2 cellular contexts compared by ENCODE assay signal in the genomic region with DNA sequence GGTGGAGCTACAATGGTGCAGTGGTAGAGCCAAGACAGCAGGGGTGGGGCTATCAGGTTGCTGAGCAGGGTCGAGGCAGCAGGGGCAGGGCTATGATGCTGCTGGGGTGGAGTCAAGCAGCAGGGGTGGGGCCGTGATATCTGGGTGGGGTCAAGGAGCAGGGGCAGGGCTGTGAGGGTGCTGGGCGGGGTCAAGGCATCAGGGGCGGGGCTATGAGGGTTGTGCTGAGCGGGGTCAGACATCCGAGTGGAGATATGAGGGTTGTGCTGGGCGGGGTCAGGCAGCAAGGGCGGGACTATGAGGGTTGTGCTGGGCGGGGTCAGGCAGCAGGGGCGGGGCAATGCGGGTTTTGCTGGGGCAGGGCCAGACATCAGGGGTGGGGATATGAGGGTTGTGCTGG.
TF ChIP-seq lines count a peak whose summit lies in the region.

No MANE protein-coding gene starts in this region.

TF ChIP-seq in SK-N-SH treated with all-trans-retinoic acid at 6 μM for 48 hours, 23 proteins besides CTCF, POLR2A, EP300 and RAD21:
- TF ChIP-seq TSHZ2 (CRISPR knock-in tag; IDR thresholded peaks at IDR 0.05) (no peak), PPARA (CRISPR knock-in tag; IDR thresholded peaks at IDR 0.05; ENCODE audit: borderline replicate concordance) (no peak), OSR1 (CRISPR knock-in tag; IDR thresholded peaks at IDR 0.05) (no peak), TOX (CRISPR knock-in tag; IDR thresholded peaks at IDR 0.05; ENCODE audit: borderline replicate concordance) (no peak), ZFP30 (CRISPR knock-in tag; IDR thresholded peaks at IDR 0.05) (no peak), ESRRG (CRISPR knock-in tag; IDR thresholded peaks at IDR 0.05) (no peak), ZNF565 (CRISPR knock-in tag; conservative IDR thresholded peaks at IDR 0.05; ENCODE audit: low read depth) (no peak), GLIS3 (CRISPR knock-in tag; IDR thresholded peaks at IDR 0.05) (no peak), PATZ1 (CRISPR knock-in tag; IDR thresholded peaks at IDR 0.05; ENCODE audit: borderline replicate concordance) (no peak), CSDC2 (CRISPR knock-in tag; IDR thresholded peaks at IDR 0.05) (no peak), TCF4 (CRISPR knock-in tag; IDR thresholded peaks at IDR 0.05; ENCODE audit: borderline replicate concordance) (no peak)
- TF ChIP-seq, protein P1, sequence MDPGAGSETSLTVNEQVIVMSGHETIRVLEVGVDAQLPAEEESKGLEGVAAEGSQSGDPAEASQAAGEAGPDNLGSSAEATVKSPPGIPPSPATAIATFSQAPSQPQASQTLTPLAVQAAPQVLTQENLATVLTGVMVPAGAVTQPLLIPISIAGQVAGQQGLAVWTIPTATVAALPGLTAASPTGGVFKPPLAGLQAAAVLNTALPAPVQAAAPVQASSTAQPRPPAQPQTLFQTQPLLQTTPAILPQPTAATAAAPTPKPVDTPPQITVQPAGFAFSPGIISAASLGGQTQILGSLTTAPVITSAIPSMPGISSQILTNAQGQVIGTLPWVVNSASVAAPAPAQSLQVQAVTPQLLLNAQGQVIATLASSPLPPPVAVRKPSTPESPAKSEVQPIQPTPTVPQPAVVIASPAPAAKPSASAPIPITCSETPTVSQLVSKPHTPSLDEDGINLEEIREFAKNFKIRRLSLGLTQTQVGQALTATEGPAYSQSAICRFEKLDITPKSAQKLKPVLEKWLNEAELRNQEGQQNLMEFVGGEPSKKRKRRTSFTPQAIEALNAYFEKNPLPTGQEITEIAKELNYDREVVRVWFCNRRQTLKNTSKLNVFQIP (CRISPR knock-in tag; IDR thresholded peaks at IDR 0.05; ENCODE audit: borderline replicate concordance, low read depth): no peak

TF ChIP-seq in K562, 482 proteins besides CTCF, POLR2A, EP300 and RAD21:
- TF ChIP-seq KLF1 (tag; IDR thresholded peaks at IDR 0.05): no peak
- TF ChIP-seq BRD4 (IDR thresholded peaks at IDR 0.05): no peak
- no peak for TF ChIP-seq PCBP2 (IDR thresholded peaks at IDR 0.05; ENCODE audit: low read depth, low read length, poor library complexity, severe bottlenecking)
- TF ChIP-seq RHOXF2B (CRISPR knock-in tag; conservative IDR thresholded peaks at IDR 0.05): no peak
- TF ChIP-seq ATF7 (IDR thresholded peaks at IDR 0.05): no peak
- TF ChIP-seq ZBTB33 (CRISPR knock-in tag; IDR thresholded peaks at IDR 0.05): no peak
- TF ChIP-seq NFRKB (IDR thresholded peaks at IDR 0.05; ENCODE audit: low read depth): no peak
- no peak for TF ChIP-seq MCM3 (IDR thresholded peaks at IDR 0.05)
- TF ChIP-seq, protein P2, sequence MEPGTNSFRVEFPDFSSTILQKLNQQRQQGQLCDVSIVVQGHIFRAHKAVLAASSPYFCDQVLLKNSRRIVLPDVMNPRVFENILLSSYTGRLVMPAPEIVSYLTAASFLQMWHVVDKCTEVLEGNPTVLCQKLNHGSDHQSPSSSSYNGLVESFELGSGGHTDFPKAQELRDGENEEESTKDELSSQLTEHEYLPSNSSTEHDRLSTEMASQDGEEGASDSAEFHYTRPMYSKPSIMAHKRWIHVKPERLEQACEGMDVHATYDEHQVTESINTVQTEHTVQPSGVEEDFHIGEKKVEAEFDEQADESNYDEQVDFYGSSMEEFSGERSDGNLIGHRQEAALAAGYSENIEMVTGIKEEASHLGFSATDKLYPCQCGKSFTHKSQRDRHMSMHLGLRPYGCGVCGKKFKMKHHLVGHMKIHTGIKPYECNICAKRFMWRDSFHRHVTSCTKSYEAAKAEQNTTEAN (CRISPR knock-in tag; IDR thresholded peaks at IDR 0.05): no peak
- TF ChIP-seq ZNF140 (CRISPR knock-in tag; IDR thresholded peaks at IDR 0.05): no peak
- no peak for TF ChIP-seq PTTG1 (tag; IDR thresholded peaks at IDR 0.05; ENCODE audit: low read depth)
- no peak for TF ChIP-seq TFAM (CRISPR knock-in tag; conservative IDR thresholded peaks at IDR 0.05)
- TF ChIP-seq GATAD2A (IDR thresholded peaks at IDR 0.05): no peak
- no peak for TF ChIP-seq BCL6 (CRISPR knock-in tag; IDR thresholded peaks at IDR 0.05)
- no peak for TF ChIP-seq ZNF263 (CRISPR knock-in tag; IDR thresholded peaks at IDR 0.05; ENCODE audit: borderline replicate concordance)
- no peak for TF ChIP-seq SLC30A9 (CRISPR knock-in tag; IDR thresholded peaks at IDR 0.05)
- TF ChIP-seq, protein P3, sequence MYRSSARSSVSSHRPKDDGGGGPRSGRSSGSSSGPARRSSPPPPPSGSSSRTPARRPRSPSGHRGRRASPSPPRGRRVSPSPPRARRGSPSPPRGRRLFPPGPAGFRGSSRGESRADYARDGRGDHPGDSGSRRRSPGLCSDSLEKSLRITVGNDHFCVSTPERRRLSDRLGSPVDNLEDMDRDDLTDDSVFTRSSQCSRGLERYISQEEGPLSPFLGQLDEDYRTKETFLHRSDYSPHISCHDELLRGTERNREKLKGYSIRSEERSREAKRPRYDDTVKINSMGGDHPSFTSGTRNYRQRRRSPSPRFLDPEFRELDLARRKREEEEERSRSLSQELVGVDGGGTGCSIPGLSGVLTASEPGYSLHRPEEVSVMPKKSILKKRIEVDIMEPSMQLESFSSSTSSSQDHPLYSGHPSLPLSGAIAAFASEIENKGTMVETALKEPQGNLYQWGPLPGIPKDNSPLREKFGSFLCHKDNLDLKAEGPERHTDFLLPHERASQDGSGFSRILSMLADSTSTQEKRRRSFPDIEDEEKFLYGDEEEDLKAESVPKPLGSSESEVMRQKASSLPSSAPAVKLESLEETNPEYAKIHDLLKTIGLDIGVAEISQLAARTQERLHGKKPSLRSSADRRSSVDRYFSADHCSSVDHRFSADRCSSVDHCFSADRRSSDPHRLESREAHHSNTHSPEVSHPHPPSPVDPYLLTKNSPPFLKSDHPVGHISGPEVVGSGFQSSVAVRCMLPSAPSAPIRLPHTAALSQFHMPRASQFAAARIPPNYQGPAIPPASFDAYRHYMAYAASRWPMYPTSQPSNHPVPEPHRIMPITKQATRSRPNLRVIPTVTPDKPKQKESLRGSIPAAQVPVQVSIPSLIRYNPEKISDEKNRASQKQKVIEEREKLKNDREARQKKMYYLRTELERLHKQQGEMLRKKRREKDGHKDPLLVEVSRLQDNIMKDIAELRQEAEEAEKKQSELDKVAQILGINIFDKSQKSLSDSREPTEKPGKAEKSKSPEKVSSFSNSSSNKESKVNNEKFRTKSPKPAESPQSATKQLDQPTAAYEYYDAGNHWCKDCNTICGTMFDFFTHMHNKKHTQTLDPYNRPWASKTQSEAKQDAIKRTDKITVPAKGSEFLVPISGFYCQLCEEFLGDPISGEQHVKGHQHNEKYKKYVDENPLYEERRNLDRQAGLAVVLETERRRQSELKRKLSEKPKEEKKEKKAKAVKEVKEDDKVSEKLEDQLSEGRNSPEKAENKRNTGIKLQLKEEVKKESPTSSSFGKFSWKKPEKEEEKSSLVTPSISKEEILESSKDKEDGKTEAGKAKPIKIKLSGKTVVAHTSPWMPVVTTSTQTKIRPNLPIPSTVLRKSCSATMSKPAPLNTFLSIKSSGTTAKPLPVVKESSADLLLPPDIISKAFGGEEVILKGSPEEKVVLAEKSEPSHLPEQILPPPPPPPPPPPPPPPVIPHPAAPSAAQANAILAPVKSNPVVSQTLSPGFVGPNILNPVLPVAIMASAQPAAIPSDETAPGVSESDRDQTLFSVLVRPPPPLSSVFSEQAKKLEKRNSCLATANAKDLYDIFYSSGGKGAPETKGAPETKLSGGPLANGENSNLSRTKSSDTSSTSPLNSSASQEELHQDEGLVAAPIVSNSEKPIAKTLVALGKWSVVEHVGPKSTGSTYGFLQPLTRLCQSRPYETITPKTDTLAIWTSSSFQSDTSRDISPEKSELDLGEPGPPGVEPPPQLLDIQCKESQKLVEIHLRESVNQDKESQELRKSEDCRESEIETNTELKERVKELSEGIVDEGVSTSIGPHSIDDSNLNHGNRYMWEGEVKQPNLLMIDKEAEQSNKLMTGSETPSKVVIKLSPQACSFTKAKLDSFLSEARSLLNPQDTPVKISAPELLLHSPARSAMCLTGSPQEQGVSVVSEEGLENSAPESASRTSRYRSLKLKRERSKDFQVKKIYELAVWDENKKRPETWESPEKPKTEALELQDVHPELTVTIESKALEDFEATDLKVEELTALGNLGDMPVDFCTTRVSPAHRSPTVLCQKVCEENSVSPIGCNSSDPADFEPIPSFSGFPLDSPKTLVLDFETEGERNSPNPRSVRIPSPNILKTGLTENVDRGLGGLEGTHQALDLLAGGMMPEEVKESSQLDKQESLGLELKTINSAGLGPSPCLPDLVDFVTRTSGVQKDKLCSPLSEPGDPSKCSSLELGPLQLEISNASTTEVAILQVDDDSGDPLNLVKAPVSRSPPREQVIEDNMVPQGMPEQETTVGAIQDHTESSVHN (IDR thresholded peaks at IDR 0.05; ENCODE audit: borderline replicate concordance in 1 of 2, low read depth in 1 of 2): no peak
- no peak for TF ChIP-seq CTBP1 (IDR thresholded peaks at IDR 0.05; ENCODE audit: borderline replicate concordance)
